Comparison of ENCODE assay signal across 8 cellular contexts in genomic region chr1:145487156-145487555, GRCh38.
DNase-seq lines count a peak whose midpoint lies in the region; ATAC-seq and TF ChIP-seq lines count a peak whose summit lies in the region.
"Not testable (repeated sequence)": the region's sequence is repeated elsewhere in the genome, so short reads cannot be mapped to it uniquely, and the experiment has no call there.

No MANE protein-coding gene starts in this region.

- H3K4me3 Mint-ChIP-seq in CD4-positive, alpha-beta memory T cell, result peak overlapping the region in 6 of 8 donors; percentile 17 to 69 (median 36)
- peak overlapping the region; percentile 70 for H3K4me3 Mint-ChIP-seq in activated CD4-positive, alpha-beta T cell treated with anti-CD3 and anti-CD28 coated beads, Interleukin-2, amount 10 ng/mL, durations not matched to agents 24 days and 14 days
- peak overlapping the region; percentile 49 for H3K4me3 Mint-ChIP-seq in activated naive CD4-positive, alpha-beta T cell treated with anti-CD3 and anti-CD28 coated beads, Interleukin-2, amount 10 ng/mL, durations not matched to agents 7 days and 5 days
- peak overlapping the region; percentile 59 for H3K4me3 Mint-ChIP-seq in central memory CD8-positive, alpha-beta T cell
- peak overlapping the region; percentile 20 for H3K4me3 Mint-ChIP-seq in glutamatergic neuron (ENCODE audit: unreplicated experiment)
- H3K4me3 Mint-ChIP-seq in naive thymus-derived CD8-positive, alpha-beta T cell, result peak overlapping the region; percentile 32 to 75 (median 58)
- H3K4me3 Mint-ChIP-seq in stimulated activated naive CD8-positive, alpha-beta T cell treated with anti-CD3 and anti-CD28 coated beads, Interleukin-15, amount 100 ng/mL, for 72 hours, result peak overlapping the region; percentile 74

- POLR2A ChIA-PET in CD4-positive, alpha-beta memory T cell (lab: Charles Lee; ENCODE audit: partially characterized antibody); naive thymus-derived CD8-positive, alpha-beta T cell (lab: Charles Lee): not testable (repeated sequence)

- H3K4me1 ChIP-seq in CD4-positive, alpha-beta memory T cell (ENCODE audit: insufficient read depth, low read length), result not testable (repeated sequence)

- not testable (repeated sequence) for H3K36me3 Mint-ChIP-seq in CD4-positive, alpha-beta memory T cell; activated CD4-positive, alpha-beta T cell treated with anti-CD3 and anti-CD28 coated beads, Interleukin-2, amount 10 ng/mL, durations not matched to agents 24 days and 14 days (ENCODE audit: low read depth); activated naive CD4-positive, alpha-beta T cell treated with anti-CD3 and anti-CD28 coated beads, Interleukin-2, amount 10 ng/mL, durations not matched to agents 7 days and 5 days; central memory CD8-positive, alpha-beta T cell (ENCODE audit: insufficient read depth); glutamatergic neuron (ENCODE audit: unreplicated experiment); naive thymus-derived CD8-positive, alpha-beta T cell

- CTCF ChIA-PET in CD4-positive, alpha-beta memory T cell (lab: Charles Lee; ENCODE audit: partially characterized antibody); activated naive CD4-positive, alpha-beta T cell treated with anti-CD3 and anti-CD28 coated beads, Interleukin-2, amount 10 ng/mL, durations not matched to agents 7 days and 5 days (lab: Charles Lee): not testable (repeated sequence)

- H3K27me3 ChIP-seq in CD4-positive, alpha-beta memory T cell (ENCODE audit: insufficient read depth, low read length), result not testable (repeated sequence)

- not testable (repeated sequence) for H3K9me3 Mint-ChIP-seq in CD4-positive, alpha-beta memory T cell; activated CD4-positive, alpha-beta T cell treated with anti-CD3 and anti-CD28 coated beads, Interleukin-2, amount 10 ng/mL, durations not matched to agents 24 days and 14 days; activated naive CD4-positive, alpha-beta T cell treated with anti-CD3 and anti-CD28 coated beads, Interleukin-2, amount 10 ng/mL, durations not matched to agents 7 days and 5 days; central memory CD8-positive, alpha-beta T cell; glutamatergic neuron (ENCODE audit: unreplicated experiment); naive thymus-derived CD8-positive, alpha-beta T cell; stimulated activated naive CD8-positive, alpha-beta T cell treated with anti-CD3 and anti-CD28 coated beads, Interleukin-15, amount 100 ng/mL, for 72 hours

- not testable (repeated sequence) for H3K27me3 Mint-ChIP-seq in CD4-positive, alpha-beta memory T cell; glutamatergic neuron (ENCODE audit: unreplicated experiment)
- H3K27me3 Mint-ChIP-seq in activated CD4-positive, alpha-beta T cell treated with anti-CD3 and anti-CD28 coated beads, Interleukin-2, amount 10 ng/mL, durations not matched to agents 24 days and 14 days, result peaks cover 12% of the 10 kb centered on the region
- H3K27me3 Mint-ChIP-seq in activated naive CD4-positive, alpha-beta T cell treated with anti-CD3 and anti-CD28 coated beads, Interleukin-2, amount 10 ng/mL, durations not matched to agents 7 days and 5 days, result peaks cover 22% of the 10 kb centered on the region
- H3K27me3 Mint-ChIP-seq in central memory CD8-positive, alpha-beta T cell, result peaks cover 18% of the 10 kb centered on the region
- H3K27me3 Mint-ChIP-seq in naive thymus-derived CD8-positive, alpha-beta T cell, result peaks cover 2 to 18% (median 8%) of the 10 kb centered on the region in 5 donors
- peaks cover 17% of the 10 kb centered on the region for H3K27me3 Mint-ChIP-seq in stimulated activated naive CD8-positive, alpha-beta T cell treated with anti-CD3 and anti-CD28 coated beads, Interleukin-15, amount 100 ng/mL, for 72 hours

- not testable (repeated sequence) for TF ChIP-seq CTCF in glutamatergic neuron (IDR thresholded peaks at IDR 0.05; ENCODE audit: partially characterized antibody, unreplicated experiment)

- not testable (repeated sequence) for H3K36me3 ChIP-seq in CD4-positive, alpha-beta memory T cell (ENCODE audit: insufficient read depth, low read length)

- not testable (repeated sequence) for H3K9me3 ChIP-seq in CD4-positive, alpha-beta memory T cell (ENCODE audit: control insufficient read depth in 1 of 2, low read length in 2 of 2)

- peak; percentile 36 for ATAC-seq in central memory CD8-positive, alpha-beta T cell (replicated peaks; ENCODE audit: extremely low read depth, poor library complexity, severe bottlenecking)
- peak; percentile 56 to 58 for ATAC-seq in naive thymus-derived CD8-positive, alpha-beta T cell
- peak; percentile 64 for ATAC-seq in stimulated activated naive CD8-positive, alpha-beta T cell treated with anti-CD3 and anti-CD28 coated beads, Interleukin-15, amount 100 ng/mL, for 72 hours

- not testable (repeated sequence) for DNase-seq in CD4-positive, alpha-beta memory T cell; activated CD4-positive, alpha-beta T cell treated with anti-CD3 and anti-CD28 coated beads, Interleukin-2, amount 10 ng/mL, durations not matched to agents 24 days and 14 days; activated naive CD4-positive, alpha-beta T cell treated with anti-CD3 and anti-CD28 coated beads, Interleukin-2, amount 10 ng/mL, durations not matched to agents 7 days and 5 days; central memory CD8-positive, alpha-beta T cell (ENCODE audit: low spot score in 2 of 2); naive thymus-derived CD8-positive, alpha-beta T cell
- DNase-seq in HK-2 (ENCODE audit: unreplicated experiment) (peak; percentile 0), glutamatergic neuron (peak; percentile 23)
- DNase-seq in stimulated activated naive CD8-positive, alpha-beta T cell treated with anti-CD3 and anti-CD28 coated beads, Interleukin-15, amount 100 ng/mL, for 72 hours, result peak in 1 of 2 donors; percentile 13

- not testable (repeated sequence) for H3K4me3 ChIP-seq in CD4-positive, alpha-beta memory T cell (ENCODE audit: low read length in 2 of 2)

- H3K27ac ChIP-seq in CD4-positive, alpha-beta memory T cell (ENCODE audit: low read depth, low read length), result not testable (repeated sequence)

- not testable (repeated sequence) for H3K4me1 Mint-ChIP-seq in CD4-positive, alpha-beta memory T cell; activated CD4-positive, alpha-beta T cell treated with anti-CD3 and anti-CD28 coated beads, Interleukin-2, amount 10 ng/mL, durations not matched to agents 24 days and 14 days; activated naive CD4-positive, alpha-beta T cell treated with anti-CD3 and anti-CD28 coated beads, Interleukin-2, amount 10 ng/mL, durations not matched to agents 7 days and 5 days; central memory CD8-positive, alpha-beta T cell; glutamatergic neuron (ENCODE audit: low read depth, unreplicated experiment); naive thymus-derived CD8-positive, alpha-beta T cell; stimulated activated naive CD8-positive, alpha-beta T cell treated with anti-CD3 and anti-CD28 coated beads, Interleukin-15, amount 100 ng/mL, for 72 hours

- H3K27ac Mint-ChIP-seq in CD4-positive, alpha-beta memory T cell; activated CD4-positive, alpha-beta T cell treated with anti-CD3 and anti-CD28 coated beads, Interleukin-2, amount 10 ng/mL, durations not matched to agents 24 days and 14 days; activated naive CD4-positive, alpha-beta T cell treated with anti-CD3 and anti-CD28 coated beads, Interleukin-2, amount 10 ng/mL, durations not matched to agents 7 days and 5 days; central memory CD8-positive, alpha-beta T cell (ENCODE audit: low read depth); glutamatergic neuron (ENCODE audit: unreplicated experiment); naive thymus-derived CD8-positive, alpha-beta T cell; stimulated activated naive CD8-positive, alpha-beta T cell treated with anti-CD3 and anti-CD28 coated beads, Interleukin-15, amount 100 ng/mL, for 72 hours: not testable (repeated sequence)

- intact Hi-C loops in CD4-positive, alpha-beta memory T cell (cut with micrococcal nuclease); activated CD4-positive, alpha-beta T cell treated with anti-CD3 and anti-CD28 coated beads, Interleukin-2, amount 10 ng/mL, durations not matched to agents 24 days and 14 days (cut with micrococcal nuclease): not testable (repeated sequence)

Comparison
In these comparisons a context has a peak if more than half of its experiments do, and no peak if none do; other contexts are left out.
1. H3K4me3 Mint-ChIP-seq: peak in every context shown above with its lines; median percentile 74 in stimulated activated naive CD8-positive, alpha-beta T cell treated with anti-CD3 and anti-CD28 coated beads, Interleukin-15, amount 100 ng/mL, for 72 hours; 70 in activated CD4-positive, alpha-beta T cell treated with anti-CD3 and anti-CD28 coated beads, Interleukin-2, amount 10 ng/mL, durations not matched to agents 24 days and 14 days; 59 in central memory CD8-positive, alpha-beta T cell; 58 in naive thymus-derived CD8-positive, alpha-beta T cell; 49 in activated naive CD4-positive, alpha-beta T cell treated with anti-CD3 and anti-CD28 coated beads, Interleukin-2, amount 10 ng/mL, durations not matched to agents 7 days and 5 days; 36 in CD4-positive, alpha-beta memory T cell; 20 in glutamatergic neuron.